ENCODE assay signal across 1 cellular context in the genomic region with DNA sequence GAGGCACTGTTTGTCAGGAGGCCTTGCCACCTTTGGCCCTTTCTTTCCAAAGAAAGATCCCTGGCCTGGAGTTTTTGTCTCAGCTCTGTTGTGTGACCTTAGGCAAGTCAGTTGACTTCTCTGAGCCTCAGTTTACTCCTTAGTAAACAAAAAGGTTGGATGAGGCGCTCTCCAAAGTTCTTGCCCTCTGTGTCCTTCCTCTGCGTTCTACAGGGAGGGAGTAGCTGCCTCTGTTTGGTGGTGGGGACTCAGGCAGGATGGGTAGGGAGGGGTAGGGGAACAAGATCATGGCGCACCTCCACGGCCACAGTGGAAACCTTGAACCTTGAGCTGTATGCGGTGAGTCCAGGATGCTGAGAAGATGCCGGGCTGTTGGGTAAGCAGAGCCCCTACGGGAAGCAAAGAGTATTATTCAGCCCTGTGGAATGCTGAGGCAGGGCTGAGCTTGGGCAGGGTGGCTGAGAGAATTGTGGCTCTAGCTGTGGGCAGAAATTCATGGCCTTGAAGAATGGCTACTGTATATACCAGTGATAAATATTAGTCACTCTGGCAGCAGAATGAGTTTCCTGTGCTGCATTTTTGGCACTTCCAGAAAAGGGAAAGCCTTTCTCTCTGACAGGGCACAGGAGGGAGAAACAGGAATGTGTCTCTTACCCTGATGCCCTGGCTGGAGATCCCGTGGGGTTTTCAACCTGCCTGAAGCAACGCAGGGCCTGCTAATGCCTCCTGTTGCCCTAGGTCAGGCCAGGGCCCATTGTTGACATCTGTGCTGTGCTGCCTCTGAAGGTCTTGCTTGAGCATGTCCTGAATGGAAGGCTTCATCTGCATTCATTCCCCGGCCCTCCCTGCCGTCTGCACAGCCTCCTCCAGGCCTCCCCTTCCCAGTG.
A peak's percentile ranks its signal among the peaks of the same experiment; 100 is the strongest.
TF ChIP-seq lines count a peak whose summit lies in the region.

No MANE protein-coding gene starts in this region.

TF ChIP-seq in HepG2, 621 proteins besides CTCF, POLR2A, EP300 and RAD21 (continued from another document and continues in another):
- TF ChIP-seq, protein P1, sequence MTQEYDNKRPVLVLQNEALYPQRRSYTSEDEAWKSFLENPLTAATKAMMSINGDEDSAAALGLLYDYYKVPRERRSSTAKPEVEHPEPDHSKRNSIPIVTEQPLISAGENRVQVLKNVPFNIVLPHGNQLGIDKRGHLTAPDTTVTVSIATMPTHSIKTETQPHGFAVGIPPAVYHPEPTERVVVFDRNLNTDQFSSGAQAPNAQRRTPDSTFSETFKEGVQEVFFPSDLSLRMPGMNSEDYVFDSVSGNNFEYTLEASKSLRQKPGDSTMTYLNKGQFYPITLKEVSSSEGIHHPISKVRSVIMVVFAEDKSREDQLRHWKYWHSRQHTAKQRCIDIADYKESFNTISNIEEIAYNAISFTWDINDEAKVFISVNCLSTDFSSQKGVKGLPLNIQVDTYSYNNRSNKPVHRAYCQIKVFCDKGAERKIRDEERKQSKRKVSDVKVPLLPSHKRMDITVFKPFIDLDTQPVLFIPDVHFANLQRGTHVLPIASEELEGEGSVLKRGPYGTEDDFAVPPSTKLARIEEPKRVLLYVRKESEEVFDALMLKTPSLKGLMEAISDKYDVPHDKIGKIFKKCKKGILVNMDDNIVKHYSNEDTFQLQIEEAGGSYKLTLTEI (CRISPR knock-in tag; conservative IDR thresholded peaks at IDR 0.05): no peak
- peak; percentile 35; the same call in 1 of the 2 replicates for TF ChIP-seq BCL6 (CRISPR knock-in tag; IDR thresholded peaks at IDR 0.05)
- TF ChIP-seq, protein P2, sequence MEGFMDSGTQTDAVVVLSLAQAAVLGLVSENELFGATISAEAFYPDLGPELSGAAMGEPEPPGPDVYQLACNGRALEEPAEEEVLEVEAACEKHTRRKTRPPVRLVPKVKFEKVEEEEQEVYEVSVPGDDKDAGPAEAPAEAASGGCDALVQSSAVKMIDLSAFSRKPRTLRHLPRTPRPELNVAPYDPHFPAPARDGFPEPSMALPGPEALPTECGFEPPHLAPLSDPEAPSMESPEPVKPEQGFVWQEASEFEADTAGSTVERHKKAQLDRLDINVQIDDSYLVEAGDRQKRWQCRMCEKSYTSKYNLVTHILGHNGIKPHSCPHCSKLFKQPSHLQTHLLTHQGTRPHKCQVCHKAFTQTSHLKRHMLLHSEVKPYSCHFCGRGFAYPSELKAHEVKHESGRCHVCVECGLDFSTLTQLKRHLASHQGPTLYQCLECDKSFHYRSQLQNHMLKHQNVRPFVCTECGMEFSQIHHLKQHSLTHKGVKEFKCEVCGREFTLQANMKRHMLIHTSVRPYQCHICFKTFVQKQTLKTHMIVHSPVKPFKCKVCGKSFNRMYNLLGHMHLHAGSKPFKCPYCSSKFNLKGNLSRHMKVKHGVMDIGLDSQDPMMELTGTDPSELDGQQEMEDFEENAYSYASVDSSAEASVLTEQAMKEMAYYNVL (CRISPR knock-in tag; IDR thresholded peaks at IDR 0.05; ENCODE audit: borderline replicate concordance): peak; percentile 67; the same call in 1 of the 2 replicates
- 0 out of 2 replicates have a peak, but pooled peaks have one; percentile 55 for TF ChIP-seq MIER2 (CRISPR knock-in tag; IDR thresholded peaks at IDR 0.05)
- peak; percentile 13; the same call in 1 of the 2 replicates for TF ChIP-seq KDM4B (CRISPR knock-in tag; IDR thresholded peaks at IDR 0.05)
- TF ChIP-seq, protein P3, sequence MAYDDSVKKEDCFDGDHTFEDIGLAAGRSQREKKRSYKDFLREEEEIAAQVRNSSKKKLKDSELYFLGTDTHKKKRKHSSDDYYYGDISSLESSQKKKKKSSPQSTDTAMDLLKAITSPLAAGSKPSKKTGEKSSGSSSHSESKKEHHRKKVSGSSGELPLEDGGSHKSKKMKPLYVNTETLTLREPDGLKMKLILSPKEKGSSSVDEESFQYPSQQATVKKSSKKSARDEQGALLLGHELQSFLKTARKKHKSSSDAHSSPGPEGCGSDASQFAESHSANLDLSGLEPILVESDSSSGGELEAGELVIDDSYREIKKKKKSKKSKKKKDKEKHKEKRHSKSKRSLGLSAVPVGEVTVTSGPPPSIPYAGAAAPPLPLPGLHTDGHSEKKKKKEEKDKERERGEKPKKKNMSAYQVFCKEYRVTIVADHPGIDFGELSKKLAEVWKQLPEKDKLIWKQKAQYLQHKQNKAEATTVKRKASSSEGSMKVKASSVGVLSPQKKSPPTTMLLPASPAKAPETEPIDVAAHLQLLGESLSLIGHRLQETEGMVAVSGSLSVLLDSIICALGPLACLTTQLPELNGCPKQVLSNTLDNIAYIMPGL (CRISPR knock-in tag; IDR thresholded peaks at IDR 0.05; ENCODE audit: borderline replicate concordance in 1 of 2, low read depth in 1 of 2): peak in 1 of 2 experiments; percentile 52; a peak in 1 of 4 replicates
- no peak for TF ChIP-seq DNMT1 (CRISPR knock-in tag; IDR thresholded peaks at IDR 0.05)
- TF ChIP-seq, protein P4, sequence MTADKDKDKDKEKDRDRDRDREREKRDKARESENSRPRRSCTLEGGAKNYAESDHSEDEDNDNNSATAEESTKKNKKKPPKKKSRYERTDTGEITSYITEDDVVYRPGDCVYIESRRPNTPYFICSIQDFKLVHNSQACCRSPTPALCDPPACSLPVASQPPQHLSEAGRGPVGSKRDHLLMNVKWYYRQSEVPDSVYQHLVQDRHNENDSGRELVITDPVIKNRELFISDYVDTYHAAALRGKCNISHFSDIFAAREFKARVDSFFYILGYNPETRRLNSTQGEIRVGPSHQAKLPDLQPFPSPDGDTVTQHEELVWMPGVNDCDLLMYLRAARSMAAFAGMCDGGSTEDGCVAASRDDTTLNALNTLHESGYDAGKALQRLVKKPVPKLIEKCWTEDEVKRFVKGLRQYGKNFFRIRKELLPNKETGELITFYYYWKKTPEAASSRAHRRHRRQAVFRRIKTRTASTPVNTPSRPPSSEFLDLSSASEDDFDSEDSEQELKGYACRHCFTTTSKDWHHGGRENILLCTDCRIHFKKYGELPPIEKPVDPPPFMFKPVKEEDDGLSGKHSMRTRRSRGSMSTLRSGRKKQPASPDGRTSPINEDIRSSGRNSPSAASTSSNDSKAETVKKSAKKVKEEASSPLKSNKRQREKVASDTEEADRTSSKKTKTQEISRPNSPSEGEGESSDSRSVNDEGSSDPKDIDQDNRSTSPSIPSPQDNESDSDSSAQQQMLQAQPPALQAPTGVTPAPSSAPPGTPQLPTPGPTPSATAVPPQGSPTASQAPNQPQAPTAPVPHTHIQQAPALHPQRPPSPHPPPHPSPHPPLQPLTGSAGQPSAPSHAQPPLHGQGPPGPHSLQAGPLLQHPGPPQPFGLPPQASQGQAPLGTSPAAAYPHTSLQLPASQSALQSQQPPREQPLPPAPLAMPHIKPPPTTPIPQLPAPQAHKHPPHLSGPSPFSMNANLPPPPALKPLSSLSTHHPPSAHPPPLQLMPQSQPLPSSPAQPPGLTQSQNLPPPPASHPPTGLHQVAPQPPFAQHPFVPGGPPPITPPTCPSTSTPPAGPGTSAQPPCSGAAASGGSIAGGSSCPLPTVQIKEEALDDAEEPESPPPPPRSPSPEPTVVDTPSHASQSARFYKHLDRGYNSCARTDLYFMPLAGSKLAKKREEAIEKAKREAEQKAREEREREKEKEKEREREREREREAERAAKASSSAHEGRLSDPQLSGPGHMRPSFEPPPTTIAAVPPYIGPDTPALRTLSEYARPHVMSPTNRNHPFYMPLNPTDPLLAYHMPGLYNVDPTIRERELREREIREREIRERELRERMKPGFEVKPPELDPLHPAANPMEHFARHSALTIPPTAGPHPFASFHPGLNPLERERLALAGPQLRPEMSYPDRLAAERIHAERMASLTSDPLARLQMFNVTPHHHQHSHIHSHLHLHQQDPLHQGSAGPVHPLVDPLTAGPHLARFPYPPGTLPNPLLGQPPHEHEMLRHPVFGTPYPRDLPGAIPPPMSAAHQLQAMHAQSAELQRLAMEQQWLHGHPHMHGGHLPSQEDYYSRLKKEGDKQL (CRISPR knock-in tag; IDR thresholded peaks at IDR 0.05; ENCODE audit: low read depth): no peak; the same call in 1 of the 2 replicates
- TF ChIP-seq ZNF451 (CRISPR knock-in tag; IDR thresholded peaks at IDR 0.05): no peak
- TF ChIP-seq, protein P5, sequence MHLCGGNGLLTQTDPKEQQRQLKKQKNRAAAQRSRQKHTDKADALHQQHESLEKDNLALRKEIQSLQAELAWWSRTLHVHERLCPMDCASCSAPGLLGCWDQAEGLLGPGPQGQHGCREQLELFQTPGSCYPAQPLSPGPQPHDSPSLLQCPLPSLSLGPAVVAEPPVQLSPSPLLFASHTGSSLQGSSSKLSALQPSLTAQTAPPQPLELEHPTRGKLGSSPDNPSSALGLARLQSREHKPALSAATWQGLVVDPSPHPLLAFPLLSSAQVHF (CRISPR knock-in tag; IDR thresholded peaks at IDR 0.05): no peak
- no peak for TF ChIP-seq CAMTA2 (CRISPR knock-in tag; IDR thresholded peaks at IDR 0.05; ENCODE audit: borderline replicate concordance)
- TF ChIP-seq HOXD1 (CRISPR knock-in tag; IDR thresholded peaks at IDR 0.05): peak; percentile 53; the same call in 1 of the 2 replicates
- no peak for TF ChIP-seq ZZZ3 (CRISPR knock-in tag; IDR thresholded peaks at IDR 0.05; ENCODE audit: borderline replicate concordance)
- TF ChIP-seq, protein P6, sequence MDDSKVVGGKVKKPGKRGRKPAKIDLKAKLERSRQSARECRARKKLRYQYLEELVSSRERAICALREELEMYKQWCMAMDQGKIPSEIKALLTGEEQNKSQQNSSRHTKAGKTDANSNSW (CRISPR knock-in tag; IDR thresholded peaks at IDR 0.05; ENCODE audit: borderline replicate concordance): 0 out of 2 replicates have a peak, but pooled peaks have one; percentile 34
- TF ChIP-seq, protein P7, sequence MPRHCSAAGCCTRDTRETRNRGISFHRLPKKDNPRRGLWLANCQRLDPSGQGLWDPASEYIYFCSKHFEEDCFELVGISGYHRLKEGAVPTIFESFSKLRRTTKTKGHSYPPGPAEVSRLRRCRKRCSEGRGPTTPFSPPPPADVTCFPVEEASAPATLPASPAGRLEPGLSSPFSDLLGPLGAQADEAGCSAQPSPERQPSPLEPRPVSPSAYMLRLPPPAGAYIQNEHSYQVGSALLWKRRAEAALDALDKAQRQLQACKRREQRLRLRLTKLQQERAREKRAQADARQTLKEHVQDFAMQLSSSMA (CRISPR knock-in tag; IDR thresholded peaks at IDR 0.05): 0 out of 2 replicates have a peak, but pooled peaks have one; percentile 11
- peak; percentile 97 for TF ChIP-seq TEAD3 (CRISPR knock-in tag; optimal IDR thresholded peaks at IDR 0.05; ENCODE audit: borderline replicate concordance)
- 0 out of 2 replicates have a peak, but pooled peaks have one; percentile 67 for TF ChIP-seq MEIS1 (CRISPR knock-in tag; IDR thresholded peaks at IDR 0.05; ENCODE audit: borderline replicate concordance)
- TF ChIP-seq, protein P8, sequence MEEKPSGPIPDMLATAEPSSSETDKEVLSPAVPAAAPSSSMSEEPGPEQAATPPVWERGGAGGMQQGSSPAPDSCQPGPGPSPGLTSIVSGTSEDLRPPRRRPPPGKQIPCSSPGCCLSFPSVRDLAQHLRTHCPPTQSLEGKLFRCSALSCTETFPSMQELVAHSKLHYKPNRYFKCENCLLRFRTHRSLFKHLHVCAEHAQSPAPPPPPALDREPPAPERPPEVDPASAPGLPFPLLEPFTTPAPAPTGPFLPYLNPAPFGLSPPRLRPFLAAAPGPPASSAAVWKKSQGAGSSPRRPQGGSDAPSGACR (CRISPR knock-in tag; IDR thresholded peaks at IDR 0.05): no peak
- TF ChIP-seq RBM22 (optimal IDR thresholded peaks at IDR 0.05; ENCODE audit: low read length): peak; percentile 94
- TF ChIP-seq ZSCAN9 (CRISPR knock-in tag; IDR thresholded peaks at IDR 0.05; ENCODE audit: borderline replicate concordance): peak; percentile 74; the same call in 1 of the 2 replicates
- TF ChIP-seq RXRB (CRISPR knock-in tag; IDR thresholded peaks at IDR 0.05; ENCODE audit: borderline replicate concordance): peak; percentile 85
- TF ChIP-seq ZNF292 (CRISPR knock-in tag; IDR thresholded peaks at IDR 0.05; ENCODE audit: borderline replicate concordance, low read depth): peak; percentile 61; the same call in 1 of the 2 replicates
- peak; percentile 81 for TF ChIP-seq IRF2 (CRISPR knock-in tag; IDR thresholded peaks at IDR 0.05)
- TF ChIP-seq ETV5 (CRISPR knock-in tag; IDR thresholded peaks at IDR 0.05; ENCODE audit: borderline replicate concordance): peak; percentile 80; the same call in 1 of the 2 replicates
- TF ChIP-seq, protein P9, sequence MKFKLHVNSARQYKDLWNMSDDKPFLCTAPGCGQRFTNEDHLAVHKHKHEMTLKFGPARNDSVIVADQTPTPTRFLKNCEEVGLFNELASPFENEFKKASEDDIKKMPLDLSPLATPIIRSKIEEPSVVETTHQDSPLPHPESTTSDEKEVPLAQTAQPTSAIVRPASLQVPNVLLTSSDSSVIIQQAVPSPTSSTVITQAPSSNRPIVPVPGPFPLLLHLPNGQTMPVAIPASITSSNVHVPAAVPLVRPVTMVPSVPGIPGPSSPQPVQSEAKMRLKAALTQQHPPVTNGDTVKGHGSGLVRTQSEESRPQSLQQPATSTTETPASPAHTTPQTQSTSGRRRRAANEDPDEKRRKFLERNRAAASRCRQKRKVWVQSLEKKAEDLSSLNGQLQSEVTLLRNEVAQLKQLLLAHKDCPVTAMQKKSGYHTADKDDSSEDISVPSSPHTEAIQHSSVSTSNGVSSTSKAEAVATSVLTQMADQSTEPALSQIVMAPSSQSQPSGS (CRISPR knock-in tag; IDR thresholded peaks at IDR 0.05): peak; percentile 57; the same call in 1 of the 2 replicates
- TF ChIP-seq, protein P10, sequence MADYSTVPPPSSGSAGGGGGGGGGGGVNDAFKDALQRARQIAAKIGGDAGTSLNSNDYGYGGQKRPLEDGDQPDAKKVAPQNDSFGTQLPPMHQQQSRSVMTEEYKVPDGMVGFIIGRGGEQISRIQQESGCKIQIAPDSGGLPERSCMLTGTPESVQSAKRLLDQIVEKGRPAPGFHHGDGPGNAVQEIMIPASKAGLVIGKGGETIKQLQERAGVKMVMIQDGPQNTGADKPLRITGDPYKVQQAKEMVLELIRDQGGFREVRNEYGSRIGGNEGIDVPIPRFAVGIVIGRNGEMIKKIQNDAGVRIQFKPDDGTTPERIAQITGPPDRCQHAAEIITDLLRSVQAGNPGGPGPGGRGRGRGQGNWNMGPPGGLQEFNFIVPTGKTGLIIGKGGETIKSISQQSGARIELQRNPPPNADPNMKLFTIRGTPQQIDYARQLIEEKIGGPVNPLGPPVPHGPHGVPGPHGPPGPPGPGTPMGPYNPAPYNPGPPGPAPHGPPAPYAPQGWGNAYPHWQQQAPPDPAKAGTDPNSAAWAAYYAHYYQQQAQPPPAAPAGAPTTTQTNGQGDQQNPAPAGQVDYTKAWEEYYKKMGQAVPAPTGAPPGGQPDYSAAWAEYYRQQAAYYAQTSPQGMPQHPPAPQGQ (CRISPR knock-in tag; IDR thresholded peaks at IDR 0.05; ENCODE audit: borderline replicate concordance): no peak
